ENCODE assay signal across 1 cellular context in the genomic region with DNA sequence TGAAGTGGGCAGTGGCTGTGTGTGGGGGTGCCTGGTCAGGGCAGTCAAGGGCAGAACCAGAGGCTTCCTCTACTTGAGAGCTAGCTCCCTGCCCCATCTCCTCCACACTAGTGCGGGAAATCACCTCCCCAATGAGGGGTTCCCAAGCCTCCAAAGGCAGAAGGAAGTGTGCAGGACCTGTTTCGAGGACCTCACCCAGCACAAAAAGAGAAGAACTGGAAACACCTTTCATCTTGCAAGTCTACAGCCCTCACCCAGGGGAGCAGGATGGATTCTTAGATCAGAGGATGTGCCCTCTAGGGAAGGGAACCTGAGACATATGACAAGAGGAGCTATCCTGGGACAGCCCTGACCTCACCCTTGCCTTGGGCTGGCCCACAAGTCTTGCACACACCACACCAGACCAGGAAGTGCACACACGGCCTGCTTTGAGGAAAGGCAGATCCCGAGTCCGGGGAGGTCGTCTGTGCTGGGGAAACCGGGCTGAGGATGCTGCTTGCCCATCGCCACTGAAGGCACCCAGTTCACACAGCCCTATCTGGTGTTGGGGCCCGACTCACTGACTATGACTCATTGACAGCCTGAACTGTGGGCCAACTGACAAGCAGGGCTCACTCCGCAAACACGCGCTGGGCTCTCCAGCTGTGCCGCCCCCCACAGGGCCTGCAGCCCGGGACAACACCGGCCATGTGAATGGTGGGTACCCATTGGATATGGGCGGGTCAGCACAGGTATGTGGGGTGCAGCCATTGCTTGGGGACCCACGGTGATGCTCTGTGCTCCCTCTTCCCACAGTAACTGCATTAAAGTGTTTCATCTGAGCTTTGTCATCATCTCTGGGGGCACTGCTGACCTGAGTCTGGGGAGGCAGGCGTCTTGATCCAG.
TF ChIP-seq lines count a peak whose summit lies in the region.

No MANE protein-coding gene starts in this region.

TF ChIP-seq in HepG2, 621 proteins besides CTCF, POLR2A, EP300 and RAD21 (continued from another document and continues in another):
- TF ChIP-seq PATZ1 (CRISPR knock-in tag; IDR thresholded peaks at IDR 0.05) (peak; percentile 89), NFRKB (IDR thresholded peaks at IDR 0.05) (no peak), GABPB1 (CRISPR knock-in tag; IDR thresholded peaks at IDR 0.05) (peak; percentile 77), FOXC1 (CRISPR knock-in tag; IDR thresholded peaks at IDR 0.05; ENCODE audit: borderline replicate concordance) (peak; percentile 75), MAX (IDR thresholded peaks at IDR 0.05) (peak; percentile 93), THYN1 (CRISPR knock-in tag; IDR thresholded peaks at IDR 0.05; ENCODE audit: borderline replicate concordance, low read depth) (no peak), KAT7 (CRISPR knock-in tag; IDR thresholded peaks at IDR 0.05; ENCODE audit: borderline replicate concordance) (peak; percentile 51; the same call in 1 of the 2 replicates), JARID2 (CRISPR knock-in tag; IDR thresholded peaks at IDR 0.05; ENCODE audit: insufficient replicate concordance) (no peak), SIX4 (CRISPR knock-in tag; IDR thresholded peaks at IDR 0.05) (no peak; the same call in 1 of the 2 replicates), ZSCAN21 (CRISPR knock-in tag; IDR thresholded peaks at IDR 0.05; ENCODE audit: borderline replicate concordance) (peak; percentile 39; the same call in 1 of the 2 replicates), KDM5B (CRISPR knock-in tag; IDR thresholded peaks at IDR 0.05; ENCODE audit: borderline replicate concordance) (peak; percentile 48; the same call in 1 of the 2 replicates), ZFP41 (CRISPR knock-in tag; IDR thresholded peaks at IDR 0.05; ENCODE audit: borderline replicate concordance) (no peak), ZNF430 (CRISPR knock-in tag; IDR thresholded peaks at IDR 0.05) (no peak), NCOR1 (IDR thresholded peaks at IDR 0.05; ENCODE audit: borderline replicate concordance, low read length) (no peak), HMGXB4 (CRISPR knock-in tag; IDR thresholded peaks at IDR 0.05; ENCODE audit: borderline replicate concordance in 1 of 2, low read depth in 1 of 2) (peak; percentile 62 to 85; a peak in 3 of 4 replicates), ZNF841 (CRISPR knock-in tag; IDR thresholded peaks at IDR 0.05; ENCODE audit: borderline replicate concordance) (no peak), ONECUT2 (CRISPR knock-in tag; IDR thresholded peaks at IDR 0.05) (no peak), ZMAT3 (CRISPR knock-in tag; conservative IDR thresholded peaks at IDR 0.05) (no peak), GFI1 (CRISPR knock-in tag; IDR thresholded peaks at IDR 0.05; ENCODE audit: borderline replicate concordance) (no peak), ZNF33A (CRISPR knock-in tag; IDR thresholded peaks at IDR 0.05; ENCODE audit: borderline replicate concordance) (no peak), ELF4 (CRISPR knock-in tag; IDR thresholded peaks at IDR 0.05; ENCODE audit: borderline replicate concordance) (no peak), KDM6A (CRISPR knock-in tag; IDR thresholded peaks at IDR 0.05; ENCODE audit: low read depth) (no peak; the same call in 1 of the 2 replicates), ZFYVE20 (CRISPR knock-in tag; IDR thresholded peaks at IDR 0.05; ENCODE audit: borderline replicate concordance, low read depth) (no peak), SRY (CRISPR knock-in tag; IDR thresholded peaks at IDR 0.05) (0 out of 2 replicates have a peak, but pooled peaks have one; percentile 19), BRCA1 (CRISPR knock-in tag; IDR thresholded peaks at IDR 0.05) (no peak), HOXA7 (CRISPR knock-in tag; IDR thresholded peaks at IDR 0.05) (no peak)
- TF ChIP-seq, protein P1, sequence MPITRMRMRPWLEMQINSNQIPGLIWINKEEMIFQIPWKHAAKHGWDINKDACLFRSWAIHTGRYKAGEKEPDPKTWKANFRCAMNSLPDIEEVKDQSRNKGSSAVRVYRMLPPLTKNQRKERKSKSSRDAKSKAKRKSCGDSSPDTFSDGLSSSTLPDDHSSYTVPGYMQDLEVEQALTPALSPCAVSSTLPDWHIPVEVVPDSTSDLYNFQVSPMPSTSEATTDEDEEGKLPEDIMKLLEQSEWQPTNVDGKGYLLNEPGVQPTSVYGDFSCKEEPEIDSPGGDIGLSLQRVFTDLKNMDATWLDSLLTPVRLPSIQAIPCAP (CRISPR knock-in tag; IDR thresholded peaks at IDR 0.05; ENCODE audit: low read depth): 0 out of 2 replicates have a peak, but pooled peaks have one; percentile 70
- TF ChIP-seq, protein P2, sequence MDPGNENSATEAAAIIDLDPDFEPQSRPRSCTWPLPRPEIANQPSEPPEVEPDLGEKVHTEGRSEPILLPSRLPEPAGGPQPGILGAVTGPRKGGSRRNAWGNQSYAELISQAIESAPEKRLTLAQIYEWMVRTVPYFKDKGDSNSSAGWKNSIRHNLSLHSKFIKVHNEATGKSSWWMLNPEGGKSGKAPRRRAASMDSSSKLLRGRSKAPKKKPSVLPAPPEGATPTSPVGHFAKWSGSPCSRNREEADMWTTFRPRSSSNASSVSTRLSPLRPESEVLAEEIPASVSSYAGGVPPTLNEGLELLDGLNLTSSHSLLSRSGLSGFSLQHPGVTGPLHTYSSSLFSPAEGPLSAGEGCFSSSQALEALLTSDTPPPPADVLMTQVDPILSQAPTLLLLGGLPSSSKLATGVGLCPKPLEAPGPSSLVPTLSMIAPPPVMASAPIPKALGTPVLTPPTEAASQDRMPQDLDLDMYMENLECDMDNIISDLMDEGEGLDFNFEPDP (CRISPR knock-in tag; conservative IDR thresholded peaks at IDR 0.05): no peak
- TF ChIP-seq, protein P3, sequence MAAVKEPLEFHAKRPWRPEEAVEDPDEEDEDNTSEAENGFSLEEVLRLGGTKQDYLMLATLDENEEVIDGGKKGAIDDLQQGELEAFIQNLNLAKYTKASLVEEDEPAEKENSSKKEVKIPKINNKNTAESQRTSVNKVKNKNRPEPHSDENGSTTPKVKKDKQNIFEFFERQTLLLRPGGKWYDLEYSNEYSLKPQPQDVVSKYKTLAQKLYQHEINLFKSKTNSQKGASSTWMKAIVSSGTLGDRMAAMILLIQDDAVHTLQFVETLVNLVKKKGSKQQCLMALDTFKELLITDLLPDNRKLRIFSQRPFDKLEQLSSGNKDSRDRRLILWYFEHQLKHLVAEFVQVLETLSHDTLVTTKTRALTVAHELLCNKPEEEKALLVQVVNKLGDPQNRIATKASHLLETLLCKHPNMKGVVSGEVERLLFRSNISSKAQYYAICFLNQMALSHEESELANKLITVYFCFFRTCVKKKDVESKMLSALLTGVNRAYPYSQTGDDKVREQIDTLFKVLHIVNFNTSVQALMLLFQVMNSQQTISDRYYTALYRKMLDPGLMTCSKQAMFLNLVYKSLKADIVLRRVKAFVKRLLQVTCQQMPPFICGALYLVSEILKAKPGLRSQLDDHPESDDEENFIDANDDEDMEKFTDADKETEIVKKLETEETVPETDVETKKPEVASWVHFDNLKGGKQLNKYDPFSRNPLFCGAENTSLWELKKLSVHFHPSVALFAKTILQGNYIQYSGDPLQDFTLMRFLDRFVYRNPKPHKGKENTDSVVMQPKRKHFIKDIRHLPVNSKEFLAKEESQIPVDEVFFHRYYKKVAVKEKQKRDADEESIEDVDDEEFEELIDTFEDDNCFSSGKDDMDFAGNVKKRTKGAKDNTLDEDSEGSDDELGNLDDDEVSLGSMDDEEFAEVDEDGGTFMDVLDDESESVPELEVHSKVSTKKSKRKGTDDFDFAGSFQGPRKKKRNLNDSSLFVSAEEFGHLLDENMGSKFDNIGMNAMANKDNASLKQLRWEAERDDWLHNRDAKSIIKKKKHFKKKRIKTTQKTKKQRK (IDR thresholded peaks at IDR 0.05; ENCODE audit: low read length): no peak
- TF ChIP-seq, protein P4, sequence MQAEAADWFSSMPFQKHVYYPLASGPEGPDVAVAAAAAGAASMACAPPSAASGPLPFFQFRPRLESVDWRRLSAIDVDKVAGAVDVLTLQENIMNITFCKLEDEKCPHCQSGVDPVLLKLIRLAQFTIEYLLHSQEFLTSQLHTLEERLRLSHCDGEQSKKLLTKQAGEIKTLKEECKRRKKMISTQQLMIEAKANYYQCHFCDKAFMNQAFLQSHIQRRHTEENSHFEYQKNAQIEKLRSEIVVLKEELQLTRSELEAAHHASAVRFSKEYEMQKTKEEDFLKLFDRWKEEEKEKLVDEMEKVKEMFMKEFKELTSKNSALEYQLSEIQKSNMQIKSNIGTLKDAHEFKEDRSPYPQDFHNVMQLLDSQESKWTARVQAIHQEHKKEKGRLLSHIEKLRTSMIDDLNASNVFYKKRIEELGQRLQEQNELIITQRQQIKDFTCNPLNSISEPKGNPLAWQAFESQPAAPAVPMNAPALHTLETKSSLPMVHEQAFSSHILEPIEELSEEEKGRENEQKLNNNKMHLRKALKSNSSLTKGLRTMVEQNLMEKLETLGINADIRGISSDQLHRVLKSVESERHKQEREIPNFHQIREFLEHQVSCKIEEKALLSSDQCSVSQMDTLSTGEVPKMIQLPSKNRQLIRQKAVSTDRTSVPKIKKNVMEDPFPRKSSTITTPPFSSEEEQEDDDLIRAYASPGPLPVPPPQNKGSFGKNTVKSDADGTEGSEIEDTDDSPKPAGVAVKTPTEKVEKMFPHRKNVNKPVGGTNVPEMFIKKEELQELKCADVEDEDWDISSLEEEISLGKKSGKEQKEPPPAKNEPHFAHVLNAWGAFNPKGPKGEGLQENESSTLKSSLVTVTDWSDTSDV (CRISPR knock-in tag; IDR thresholded peaks at IDR 0.05): no peak
- TF ChIP-seq, protein P5, sequence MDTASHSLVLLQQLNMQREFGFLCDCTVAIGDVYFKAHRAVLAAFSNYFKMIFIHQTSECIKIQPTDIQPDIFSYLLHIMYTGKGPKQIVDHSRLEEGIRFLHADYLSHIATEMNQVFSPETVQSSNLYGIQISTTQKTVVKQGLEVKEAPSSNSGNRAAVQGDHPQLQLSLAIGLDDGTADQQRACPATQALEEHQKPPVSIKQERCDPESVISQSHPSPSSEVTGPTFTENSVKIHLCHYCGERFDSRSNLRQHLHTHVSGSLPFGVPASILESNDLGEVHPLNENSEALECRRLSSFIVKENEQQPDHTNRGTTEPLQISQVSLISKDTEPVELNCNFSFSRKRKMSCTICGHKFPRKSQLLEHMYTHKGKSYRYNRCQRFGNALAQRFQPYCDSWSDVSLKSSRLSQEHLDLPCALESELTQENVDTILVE (CRISPR knock-in tag; IDR thresholded peaks at IDR 0.05): 0 out of 2 replicates have a peak, but pooled peaks have one; percentile 44
- TF ChIP-seq, protein P6, sequence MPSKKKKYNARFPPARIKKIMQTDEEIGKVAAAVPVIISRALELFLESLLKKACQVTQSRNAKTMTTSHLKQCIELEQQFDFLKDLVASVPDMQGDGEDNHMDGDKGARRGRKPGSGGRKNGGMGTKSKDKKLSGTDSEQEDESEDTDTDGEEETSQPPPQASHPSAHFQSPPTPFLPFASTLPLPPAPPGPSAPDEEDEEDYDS (CRISPR knock-in tag; IDR thresholded peaks at IDR 0.05): peak; percentile 68
